Comparison of ENCODE assay signal across 16 cellular contexts in genomic region chr19:16654151-16654550, GRCh38. TPM values are rescaled to one million over a fixed set of nuclear protein-coding genes. Genes with fewer than 3 reads are reported as not detected.
DNase-seq lines count a peak whose midpoint lies in the region; ATAC-seq, FAIRE-seq and TF ChIP-seq lines count a peak whose summit lies in the region.
"Had no signal": no experiment of that assay in that cellular context is flagged by ENCODE, and none has a peak within 500 bp of the region (broad histone marks: within the 10 kb centered on the region; RNA-seq: fewer than 3 reads in every experiment).

No MANE protein-coding gene starts in this region.

- H3K9me3 ChIP-seq in MG63 = no peaks in the 10 kb centered on the region
- H3K9me3 ChIP-seq: HAP-1 had no signal

- ATAC-seq in HG03432 (IDR thresholded peaks at IDR 0.05; ENCODE audit: unreplicated experiment) = no peak
- ATAC-seq in GM18870 (IDR thresholded peaks at IDR 0.05; ENCODE audit: unreplicated experiment) = no peak

- peaks cover 90% of the 10 kb centered on the region for H3K36me3 ChIP-seq in MG63

- peaks cover 43% of the 10 kb centered on the region for H3K36me3 Mint-ChIP-seq in neural crest cell (ENCODE audit: low read depth)

- no peak overlapping the region for H3K4me3 ChIP-seq in MG63
- H3K4me3 ChIP-seq: HAP-1 had no signal

- H3K27me3 Mint-ChIP-seq in neural crest cell (ENCODE audit: low read depth) = no peaks in the 10 kb centered on the region

- DNase-seq in DMS53 (lab: John Stamatoyannopoulos, UW) (peak; percentile 15), DMS53 treated with DMSO at 0.1 percent for 48 hours (lab: John Stamatoyannopoulos, UW; ENCODE audit: unreplicated experiment) (no peak), MG63 (peak; percentile 28), astrocyte of the hippocampus (ENCODE audit: low read depth, low spot score) (peak; percentile 7), neural crest cell (ENCODE audit: low read depth, low spot score) (no peak), RCC 7860 (ENCODE audit: low spot score) (no peak)
- DNase-seq: activated T-cell treated with anti-CD3 and anti-CD28 coated beads, Interleukin-2, amount 50 U/mL, for 1 hour; amniotic stem cell; cortex of kidney; NCI-H1092 treated with DMSO at 0.1 percent for 48 hours; stimulated activated CD8-positive, alpha-beta memory T cell treated with anti-CD3 and anti-CD28 coated beads, Interleukin-4, amount 100 ng/mL, for 48 hours; trophoblast cell had no signal

- H3K4me1 Mint-ChIP-seq in neural crest cell = peaks cover 11% of the 10 kb centered on the region

- peak overlapping the region; percentile 40 for H3K4me3 Mint-ChIP-seq in neural crest cell

- H3K27me3 ChIP-seq in MG63 = no peaks in the 10 kb centered on the region

- H3K9me3 Mint-ChIP-seq in neural crest cell = no peaks in the 10 kb centered on the region

- H3K27ac Mint-ChIP-seq in neural crest cell (ENCODE audit: unreplicated experiment) = no peak overlapping the region

- FAIRE-seq in RCC 7860 (lab: Jason Lieb, UNC) = no peak
- FAIRE-seq: A204.1 had no signal

- TF ChIP-seq CTCF in neural crest cell (conservative IDR thresholded peaks at IDR 0.05) = no peak

RNA-seq across cellular contexts. Expression of gene SMIM7, which starts 5.8 kb away (rescaled TPM):
- 89.0 and 111 TPM in 2 replicates for total RNA-seq in MG63 (2014; rRNA removed; shearing (Covaris generic); ENCODE audit: low replicate concordance)
- total RNA-seq in neural crest cell = 78.7 and 79.1 TPM in 2 replicates

RNA-seq across cellular contexts. Expression of gene TMEM38A, which starts 6.8 kb away (rescaled TPM):
- 0.59 and 1.8 TPM in 2 replicates for total RNA-seq in MG63 (2014; rRNA removed; shearing (Covaris generic); ENCODE audit: low replicate concordance)
- 3.4 and 4.4 TPM in 2 replicates for total RNA-seq in neural crest cell

RNA-seq across cellular contexts. Expression of gene MED26, which starts 26.1 kb away (rescaled TPM):
- 10.5 and 10.9 TPM in 2 replicates for total RNA-seq in MG63 (2014; rRNA removed; shearing (Covaris generic); ENCODE audit: low replicate concordance)
- total RNA-seq in neural crest cell = 11.7 and 11.8 TPM in 2 replicates

Comparison
In these comparisons a context has a peak if more than half of its experiments do, and no peak if none do; other contexts are left out.
1. DNase-seq: peak in DMS53 (single experiment), MG63 (single experiment) and astrocyte of the hippocampus (single experiment); none in DMS53 treated with DMSO at 0.1 percent for 48 hours (single experiment), neural crest cell (single experiment) and RCC 7860 (single experiment).